1 cellular context compared by ENCODE assay signal in genomic region chr19:28546148-28546685, GRCh38.
TF ChIP-seq lines count a peak whose summit lies in the region.

No MANE protein-coding gene starts in this region.

TF ChIP-seq in K562, 482 proteins besides CTCF, POLR2A, EP300 and RAD21 (continued from another document):
- no peak for TF ChIP-seq HMBOX1 (IDR thresholded peaks at IDR 0.05)
- peak in 1 of 2 experiments; percentile 80; a peak in 2 of 4 replicates for TF ChIP-seq ZMIZ1 (IDR thresholded peaks at IDR 0.05; ENCODE audit: low read depth in 2 of 2, low read length in 2 of 2)
- TF ChIP-seq SAFB2 (IDR thresholded peaks at IDR 0.05; ENCODE audit: borderline replicate concordance, low read depth, low read length, severe bottlenecking) = no peak
- TF ChIP-seq HLTF (IDR thresholded peaks at IDR 0.05) = no peak
- peak; percentile 95 for TF ChIP-seq TCF3 (CRISPR knock-in tag; IDR thresholded peaks at IDR 0.05)
- TF ChIP-seq ZBED1 (IDR thresholded peaks at IDR 0.05) = no peak
- no peak for TF ChIP-seq SMAD3 (CRISPR knock-in tag; conservative IDR thresholded peaks at IDR 0.05)
- no peak for TF ChIP-seq ZKSCAN8 (CRISPR knock-in tag; IDR thresholded peaks at IDR 0.05)
- no peak for TF ChIP-seq PHTF2 (CRISPR knock-in tag; IDR thresholded peaks at IDR 0.05)
- TF ChIP-seq HES1 (IDR thresholded peaks at IDR 0.05; ENCODE audit: low read depth) = no peak; the same call in 1 of the 2 replicates
- no peak for TF ChIP-seq RBM15 (IDR thresholded peaks at IDR 0.05; ENCODE audit: insufficient read depth, low read length)
- no peak for TF ChIP-seq RB1 (IDR thresholded peaks at IDR 0.05; ENCODE audit: low read depth)
- TF ChIP-seq E4F1 (CRISPR knock-in tag; IDR thresholded peaks at IDR 0.05; ENCODE audit: borderline replicate concordance) = no peak
- TF ChIP-seq ZNF184 (CRISPR knock-in tag; IDR thresholded peaks at IDR 0.05) = no peak
- no peak for TF ChIP-seq TAF7 (tag; IDR thresholded peaks at IDR 0.05)
- no peak; the same call in 1 of the 2 replicates for TF ChIP-seq RBFOX2 (IDR thresholded peaks at IDR 0.05; ENCODE audit: low read depth, low read length)
- no peak for TF ChIP-seq ZNF668 (CRISPR knock-in tag; IDR thresholded peaks at IDR 0.05)
- TF ChIP-seq ZFP1 (CRISPR knock-in tag; IDR thresholded peaks at IDR 0.05) = no peak
- TF ChIP-seq FOSL1 (tag; conservative IDR thresholded peaks at IDR 0.05) = 0 out of 2 replicates have a peak, but pooled peaks have one; percentile 23
- no peak for TF ChIP-seq MXD1 (CRISPR knock-in tag; IDR thresholded peaks at IDR 0.05; ENCODE audit: borderline replicate concordance, poor library complexity, severe bottlenecking)
- TF ChIP-seq ARID4B (CRISPR knock-in tag; IDR thresholded peaks at IDR 0.05) = 0 out of 2 replicates have a peak, but pooled peaks have one; percentile 17
- TF ChIP-seq ARID3A (IDR thresholded peaks at IDR 0.05; ENCODE audit: borderline replicate concordance, low read depth, low read length) = 0 out of 2 replicates have a peak, but pooled peaks have one; percentile 15
- peak; percentile 31; the same call in 1 of the 2 replicates for TF ChIP-seq SMARCC2 (IDR thresholded peaks at IDR 0.05; ENCODE audit: low read depth)
- no peak for TF ChIP-seq DNMT1 (IDR thresholded peaks at IDR 0.05)
